Comparison of ENCODE assay signal across 23 cellular contexts in genomic region chr19:7851623-7852500, GRCh38. TPM values are rescaled to one million over a fixed set of nuclear protein-coding genes. Genes with fewer than 3 reads are reported as not detected.
DNase-seq lines count a peak whose midpoint lies in the region; ATAC-seq and TF ChIP-seq lines count a peak whose summit lies in the region.
"Had no signal": no experiment of that assay in that cellular context is flagged by ENCODE, and none has a peak within 500 bp of the region (broad histone marks: within the 10 kb centered on the region; RNA-seq: fewer than 3 reads in every experiment).

No MANE protein-coding gene starts in this region.

- no peak for TF ChIP-seq POLR2A in gastroesophageal sphincter (IDR thresholded peaks at IDR 0.05)

- H3K9me3 ChIP-seq in gastroesophageal sphincter: no peaks in the 10 kb centered on the region
- H3K9me3 ChIP-seq: breast epithelium, sigmoid colon, vagina had no signal

- H3K79me2 ChIP-seq in GM23338 (replicated peaks; ENCODE audit: insufficient read depth): no peaks in the 10 kb centered on the region

- no peak for TF ChIP-seq EP300 in gastroesophageal sphincter (IDR thresholded peaks at IDR 0.05)

- ATAC-seq in gastroesophageal sphincter (peak; percentile 15), GM23338 (no peak)
- ATAC-seq: activated CD8-positive, alpha-beta T cell treated with anti-CD3 and anti-CD28 coated beads for 36 hours; activated T-cell treated with anti-CD3 and anti-CD28 coated beads, Interleukin-2, amount 50 U/mL, for 4 hours; CD8-positive, alpha-beta T cell had no signal

- peaks cover 18% of the 10 kb centered on the region for H3K27me3 ChIP-seq in gastroesophageal sphincter
- no peaks in the 10 kb centered on the region; the same call in 1 of the 2 replicates for H3K27me3 ChIP-seq in GM23338 (ENCODE audit: insufficient read depth)
- H3K27me3 ChIP-seq: breast epithelium, vagina had no signal

- H2AFZ ChIP-seq in GM23338: no peak overlapping the region

- H4K20me1 ChIP-seq in GM23338 (replicated peaks; ENCODE audit: insufficient read depth): no peaks in the 10 kb centered on the region

- H3F3A ChIP-seq in GM23338 (replicated peaks; ENCODE audit: low read depth): no peaks in the 10 kb centered on the region

- H3K4me3 Mint-ChIP-seq in nephron progenitor cell (no peak overlapping the region), GM23338 (no peak overlapping the region)
- H3K4me3 Mint-ChIP-seq in activated CD4-positive, alpha-beta memory T cell treated with anti-CD3 and anti-CD28 coated beads, Interleukin-2, amount 10 ng/mL, durations not matched to agents 7 days and 5 days: no peak overlapping the region
- H3K4me3 Mint-ChIP-seq: activated CD8-positive, alpha-beta T cell treated with anti-CD3 and anti-CD28 coated beads for 36 hours; activated naive CD8-positive, alpha-beta T cell treated with anti-CD3 and anti-CD28 coated beads for 36 hours; activated T-cell treated with anti-CD3 and anti-CD28 coated beads, Interleukin-2, amount 50 U/mL, for 4 hours; CD8-positive, alpha-beta T cell; T-helper 1 cell treated with Interleukin-12 subunit alpha and Interleukin-12 subunit beta and Interleukin-4 antibody, amounts not matched to agents 30 μg/mL and 1 μg/mL, for 36 hours had no signal

- H3K27me3 Mint-ChIP-seq in nephron progenitor cell (ENCODE audit: low read depth, poor library complexity) (peaks cover 33% of the 10 kb centered on the region), GM23338 (ENCODE audit: insufficient read depth, low read depth, poor library complexity) (peaks cover 19% of the 10 kb centered on the region)
- no peaks in the 10 kb centered on the region for H3K27me3 Mint-ChIP-seq in activated CD4-positive, alpha-beta memory T cell treated with anti-CD3 and anti-CD28 coated beads, Interleukin-2, amount 10 ng/mL, durations not matched to agents 7 days and 5 days

- no peak overlapping the region for H3K4me2 ChIP-seq in GM23338

- H3K4me3 ChIP-seq in gastroesophageal sphincter: no peak overlapping the region
- no peak overlapping the region for H3K4me3 ChIP-seq in GM23338
- H3K4me3 ChIP-seq: breast epithelium, sigmoid colon, vagina had no signal

- H3K9me2 ChIP-seq in GM23338 (ENCODE audit: insufficient read depth): no peaks in the 10 kb centered on the region

- TF ChIP-seq CTCF in RWPE1 (conservative IDR thresholded peaks at IDR 0.05; ENCODE audit: low read depth) (no peak), gastroesophageal sphincter (IDR thresholded peaks at IDR 0.05) (no peak), nephron progenitor cell (IDR thresholded peaks at IDR 0.05) (no peak), GM23338 (conservative IDR thresholded peaks at IDR 0.05; ENCODE audit: low read depth in 2 of 2) (no peak)

- H3K9me3 Mint-ChIP-seq in nephron progenitor cell (no peaks in the 10 kb centered on the region), GM23338 (no peaks in the 10 kb centered on the region)
- H3K9me3 Mint-ChIP-seq in activated CD4-positive, alpha-beta memory T cell treated with anti-CD3 and anti-CD28 coated beads, Interleukin-2, amount 10 ng/mL, durations not matched to agents 7 days and 5 days: no peaks in the 10 kb centered on the region
- H3K9me3 Mint-ChIP-seq: activated CD8-positive, alpha-beta T cell treated with anti-CD3 and anti-CD28 coated beads for 36 hours; activated naive CD8-positive, alpha-beta T cell treated with anti-CD3 and anti-CD28 coated beads for 36 hours; activated T-cell treated with anti-CD3 and anti-CD28 coated beads, Interleukin-2, amount 50 U/mL, for 4 hours; CD8-positive, alpha-beta T cell; T-helper 1 cell treated with Interleukin-12 subunit alpha and Interleukin-12 subunit beta and Interleukin-4 antibody, amounts not matched to agents 30 μg/mL and 1 μg/mL, for 36 hours had no signal

- POLR2A ChIA-PET in RWPE1 (lab: Yijun Ruan, JAX; ENCODE audit: low non-redundant PET): interaction anchor here (0.6 kb wide), 1 partner anchor 114 kb away, joined by 3 read pairs; no protein-coding TSS in a partner anchor
- POLR2A ChIA-PET in activated CD4-positive, alpha-beta memory T cell treated with anti-CD3 and anti-CD28 coated beads, Interleukin-2, amount 10 ng/mL, durations not matched to agents 7 days and 5 days (lab: Charles Lee): interaction anchor here (1.0 kb wide), 1 partner anchor 10 kb away, joined by 3 read pairs; no protein-coding TSS in a partner anchor

- H3K27ac Mint-ChIP-seq in nephron progenitor cell (no peak overlapping the region), GM23338 (no peak overlapping the region)
- H3K27ac Mint-ChIP-seq in activated CD4-positive, alpha-beta memory T cell treated with anti-CD3 and anti-CD28 coated beads, Interleukin-2, amount 10 ng/mL, durations not matched to agents 7 days and 5 days: no peak overlapping the region
- H3K27ac Mint-ChIP-seq: activated CD8-positive, alpha-beta T cell treated with anti-CD3 and anti-CD28 coated beads for 36 hours; activated naive CD8-positive, alpha-beta T cell treated with anti-CD3 and anti-CD28 coated beads for 36 hours; CD8-positive, alpha-beta T cell; T-helper 1 cell treated with Interleukin-12 subunit alpha and Interleukin-12 subunit beta and Interleukin-4 antibody, amounts not matched to agents 30 μg/mL and 1 μg/mL, for 36 hours had no signal

- H3K36me3 ChIP-seq in gastroesophageal sphincter (peaks cover 0 to 27% of the 10 kb centered on the region in 2 donors), GM23338 (ENCODE audit: insufficient read depth) (no peaks in the 10 kb centered on the region)
- H3K36me3 ChIP-seq: breast epithelium, vagina, WERI-Rb-1 had no signal

- H3K27ac ChIP-seq in RWPE1 (peak overlapping the region; percentile 83; the same call in 1 of the 2 replicates), gastroesophageal sphincter (peak overlapping the region in 1 of 4 donors; percentile 21), GM23338 (ENCODE audit: low read depth) (no peak overlapping the region)
- H3K27ac ChIP-seq: breast epithelium, vagina had no signal

- peaks cover 0 to 9% (median 0%) of the 10 kb centered on the region in 3 donors for H3K4me1 ChIP-seq in gastroesophageal sphincter
- peaks cover 6% of the 10 kb centered on the region; the same call in 1 of the 2 replicates for H3K4me1 ChIP-seq in GM23338 (ENCODE audit: insufficient read depth)

- CTCF ChIA-PET in RWPE1 (lab: Yijun Ruan, JAX): interaction anchor here (0.5 to 1.5 kb wide), 5 partner anchors 10 to 175 kb away, joined by 4 read pairs; partner anchors contain the start of gene TRAPPC5
- CTCF ChIA-PET in activated CD4-positive, alpha-beta memory T cell treated with anti-CD3 and anti-CD28 coated beads, Interleukin-2, amount 10 ng/mL, durations not matched to agents 7 days and 5 days (lab: Charles Lee): interaction anchor here (0.6 to 1.4 kb wide), 8 partner anchors 9 to 259 kb away, joined by 3 to 4 read pairs (median 3); partner anchors contain the start of genes MAP2K7 and TRAPPC5

- DNase-seq in RWPE1 (ENCODE audit: low spot score) (no peak), occipital lobe (lab: John Stamatoyannopoulos, UW) (peak; percentile 81), nephron progenitor cell (no peak), GM23338 (ENCODE audit: low spot score) (no peak)
- no peak for DNase-seq in activated CD4-positive, alpha-beta memory T cell treated with anti-CD3 and anti-CD28 coated beads, Interleukin-2, amount 10 ng/mL, durations not matched to agents 7 days and 5 days
- DNase-seq: activated CD8-positive, alpha-beta T cell treated with anti-CD3 and anti-CD28 coated beads for 36 hours; activated naive CD8-positive, alpha-beta T cell treated with anti-CD3 and anti-CD28 coated beads for 36 hours; activated T-cell treated with anti-CD3 and anti-CD28 coated beads, Interleukin-2, amount 50 U/mL, for 4 hours; CD8-positive, alpha-beta T cell; effector CD4-positive, alpha-beta T cell; KG1; SIG-M5; sigmoid colon; stimulated activated CD4-positive, alpha-beta T cell treated with anti-CD3 and anti-CD28 coated beads, Interleukin-1b, Interleukin-23, amount 100 ng/mL, for 48 hours; WERI-Rb-1 had no signal

- peaks cover 30% of the 10 kb centered on the region for H3K4me1 Mint-ChIP-seq in nephron progenitor cell
- peaks cover 17% of the 10 kb centered on the region for H3K4me1 Mint-ChIP-seq in GM23338
- H3K4me1 Mint-ChIP-seq in activated CD4-positive, alpha-beta memory T cell treated with anti-CD3 and anti-CD28 coated beads, Interleukin-2, amount 10 ng/mL, durations not matched to agents 7 days and 5 days: no peaks in the 10 kb centered on the region

- H3K36me3 Mint-ChIP-seq in nephron progenitor cell (ENCODE audit: low read depth) (no peaks in the 10 kb centered on the region), GM23338 (ENCODE audit: low read depth) (no peaks in the 10 kb centered on the region; the same call in 2 of the 3 replicates)
- H3K36me3 Mint-ChIP-seq in activated CD4-positive, alpha-beta memory T cell treated with anti-CD3 and anti-CD28 coated beads, Interleukin-2, amount 10 ng/mL, durations not matched to agents 7 days and 5 days (ENCODE audit: low read depth): no peaks in the 10 kb centered on the region
- H3K36me3 Mint-ChIP-seq: activated naive CD8-positive, alpha-beta T cell treated with anti-CD3 and anti-CD28 coated beads for 36 hours; CD8-positive, alpha-beta T cell had no signal

- WGBS in gastroesophageal sphincter (ENCODE audit: low coverage in 1 of 2), 2 donors: 75% methylated on average over 8 of the region's 26 CpGs; no CpG with 5 or more reads in 1 of the 2 donors

RNA-seq across cellular contexts. Expression of gene EVI5L, which starts 21.8 kb away (rescaled TPM):
- 10 to 100 TPM; 17.3 to 46.3 (median 22.2) TPM for total RNA-seq in gastroesophageal sphincter
- 44.5 TPM for total RNA-seq in occipital lobe
- 14.0 and 16.2 TPM in 2 replicates for total RNA-seq in GM23338 (2014; rRNA removed; shearing (Covaris generic))
- polyA plus RNA-seq in GM23338 (2016; fragmentation: Nextera tagmentation; extraction: Ambion mirVana): 4.3 and 4.5 TPM in 2 replicates
- 1 to 10 TPM; 7.0 to 7.7 TPM for total RNA-seq in activated CD4-positive, alpha-beta memory T cell treated with anti-CD3 and anti-CD28 coated beads, Interleukin-2, amount 10 ng/mL, durations not matched to agents 7 days and 5 days

RNA-seq across cellular contexts. Expression of gene PRR36, which starts 22.3 kb away (rescaled TPM):
- not detected for total RNA-seq in gastroesophageal sphincter
- total RNA-seq in occipital lobe: 4.1 TPM
- total RNA-seq in GM23338 (2014; rRNA removed; shearing (Covaris generic)): 12.1 and 17.6 TPM in 2 replicates
- 17.9 and 22.3 TPM in 2 replicates for polyA plus RNA-seq in GM23338 (2016; fragmentation: Nextera tagmentation; extraction: Ambion mirVana)
- under 1 TPM; 0.05 to 0.13 TPM for total RNA-seq in activated CD4-positive, alpha-beta memory T cell treated with anti-CD3 and anti-CD28 coated beads, Interleukin-2, amount 10 ng/mL, durations not matched to agents 7 days and 5 days
- total RNA-seq: H4, sigmoid colon, vagina had no signal
- polyA plus RNA-seq: AG04450, fibroblast of lung had no signal

RNA-seq across cellular contexts. Expression of gene LRRC8E, which starts 36.4 kb away (rescaled TPM):
- under 1 TPM; 0.13 to 0.32 (median 0.29) TPM for total RNA-seq in gastroesophageal sphincter
- not detected for total RNA-seq in occipital lobe
- total RNA-seq in GM23338 (2014; rRNA removed; shearing (Covaris generic)): 4.5 and 4.8 TPM in 2 replicates
- 0.29 and 1.3 TPM in 2 replicates for polyA plus RNA-seq in GM23338 (2016; fragmentation: Nextera tagmentation; extraction: Ambion mirVana)
- not detected for total RNA-seq in activated CD4-positive, alpha-beta memory T cell treated with anti-CD3 and anti-CD28 coated beads, Interleukin-2, amount 10 ng/mL, durations not matched to agents 7 days and 5 days
- total RNA-seq: activated CD8-positive, alpha-beta T cell treated with anti-CD3 and anti-CD28 coated beads for 36 hours; activated naive CD8-positive, alpha-beta T cell treated with anti-CD3 and anti-CD28 coated beads for 36 hours; CD8-positive, alpha-beta T cell; OCI-LY7; sigmoid colon had no signal

RNA-seq across cellular contexts. Expression of gene MAP2K7, which starts 51.8 kb away (rescaled TPM):
- 10 to 100 TPM; 13.9 to 23.4 (median 17.9) TPM for total RNA-seq in gastroesophageal sphincter
- 6.7 TPM for total RNA-seq in occipital lobe
- total RNA-seq in GM23338 (2014; rRNA removed; shearing (Covaris generic)): 22.6 and 23.2 TPM in 2 replicates
- polyA plus RNA-seq in GM23338 (2016; fragmentation: Nextera tagmentation; extraction: Ambion mirVana): 11.3 and 12.2 TPM in 2 replicates
- total RNA-seq in activated CD4-positive, alpha-beta memory T cell treated with anti-CD3 and anti-CD28 coated beads, Interleukin-2, amount 10 ng/mL, durations not matched to agents 7 days and 5 days: 10 to 100 TPM; 42.6 to 42.9 TPM
